29 cellular contexts compared by ENCODE assay signal in genomic region chr17:66898536-66898935, GRCh38.
"Had no signal": no experiment of that assay in that cellular context is flagged by ENCODE, and none has a peak within 500 bp of the region (broad histone marks: within the 10 kb centered on the region; RNA-seq: fewer than 3 reads in every experiment).

No MANE protein-coding gene starts in this region.

- H3K4me3 Mint-ChIP-seq: naive thymus-derived CD4-positive, alpha-beta T cell; natural killer cell treated with Interleukin-12 subunit alpha and Interleukin-12 subunit beta and Interleukin-15 and Interleukin-18, amount 100 ng/mL, for 72 hours; nephron progenitor cell; neural crest cell; stimulated activated naive B cell treated with anti-CD40 and anti-IgM and Interleukin-4, amounts not matched to agents 10 μg/mL and 1 μg/mL and 100 μg/mL, for 72 hours had no signal

- H3K27ac ChIP-seq: ovary, parathyroid adenoma, psoas muscle, skin epidermis, spleen, stomach, thoracic aorta, thyroid gland, tibial nerve, upper lobe of left lung, vagina had no signal

- H3K36me3 ChIP-seq: ovary, spleen, stomach, thoracic aorta, thyroid gland, tibial nerve, upper lobe of left lung, vagina had no signal

- H3K9me3 Mint-ChIP-seq: naive thymus-derived CD4-positive, alpha-beta T cell; natural killer cell treated with Interleukin-12 subunit alpha and Interleukin-12 subunit beta and Interleukin-15 and Interleukin-18, amount 100 ng/mL, for 72 hours; nephron progenitor cell; neural crest cell had no signal

- FAIRE-seq: urothelium cell line had no signal

- H3K4me1 Mint-ChIP-seq: naive thymus-derived CD4-positive, alpha-beta T cell; nephron progenitor cell had no signal

- H3K4me2 ChIP-seq: smooth muscle cell had no signal

- H3K36me3 Mint-ChIP-seq: naive thymus-derived CD4-positive, alpha-beta T cell; natural killer cell treated with Interleukin-12 subunit alpha and Interleukin-12 subunit beta and Interleukin-15 and Interleukin-18, amount 100 ng/mL, for 72 hours; stimulated activated naive B cell treated with anti-CD40 and anti-IgM and Interleukin-4, amounts not matched to agents 10 μg/mL and 1 μg/mL and 100 μg/mL, for 72 hours had no signal

- H3K9ac ChIP-seq: parathyroid adenoma had no signal

- H3K79me2 ChIP-seq: parathyroid adenoma had no signal

- ATAC-seq: naive thymus-derived CD4-positive, alpha-beta T cell; psoas muscle; right cardiac atrium; sciatic nerve; stimulated activated naive B cell treated with anti-CD40 and anti-IgM and Interleukin-4, amounts not matched to agents 10 μg/mL and 1 μg/mL and 100 μg/mL, for 72 hours had no signal

- H2AFZ ChIP-seq: parathyroid adenoma had no signal

- H3K4me1 ChIP-seq: parathyroid adenoma, psoas muscle, spleen, stomach, thyroid gland, upper lobe of left lung, vagina had no signal

- H3K27ac Mint-ChIP-seq: naive thymus-derived CD4-positive, alpha-beta T cell; natural killer cell treated with Interleukin-12 subunit alpha and Interleukin-12 subunit beta and Interleukin-15 and Interleukin-18, amount 100 ng/mL, for 72 hours; nephron progenitor cell; progenitor cell of endocrine pancreas; stimulated activated naive B cell treated with anti-CD40 and anti-IgM and Interleukin-4, amounts not matched to agents 10 μg/mL and 1 μg/mL and 100 μg/mL, for 72 hours had no signal

- DNase-seq: naive thymus-derived CD4-positive, alpha-beta T cell; nephron progenitor cell; occipital lobe; ovary; psoas muscle; right cardiac atrium; spleen; stimulated activated CD4-positive, alpha-beta T cell treated with anti-CD3 and anti-CD28 coated beads, Interleukin-12 subunit alpha, Interleukin-12 subunit beta, amount 100 ng/mL, for 4 hours; stimulated activated CD4-positive, alpha-beta T cell treated with anti-CD3 and anti-CD28 coated beads, Interleukin-1b, Interleukin-23, amount 100 ng/mL, for 48 hours; stimulated activated CD4-positive, alpha-beta T cell treated with anti-CD3 and anti-CD28 coated beads, Interleukin-4, amount 100 ng/mL, for 1 hour; stimulated activated CD4-positive, alpha-beta T cell treated with anti-CD3 and anti-CD28 coated beads, Interleukin-4, amount 100 ng/mL, for 4 hours; stimulated activated CD8-positive, alpha-beta memory T cell treated with anti-CD3 and anti-CD28 coated beads, Interleukin-4, amount 100 ng/mL, for 48 hours; stimulated activated naive B cell treated with anti-CD40 and anti-IgM and Interleukin-4, amounts not matched to agents 10 μg/mL and 1 μg/mL and 100 μg/mL, for 72 hours; stimulated activated naive CD4-positive, alpha-beta T cell treated with Interleukin-2 at 50 U/mL for 16 hours; stomach; thyroid gland; trophoblast cell had no signal

- H3K9me3 ChIP-seq: ovary, psoas muscle, spleen, stomach, thoracic aorta, thyroid gland, tibial nerve, upper lobe of left lung, vagina had no signal

- H3K27me3 ChIP-seq: ovary, thyroid gland, tibial nerve, upper lobe of left lung, vagina had no signal

- H3K4me3 ChIP-seq: ovary, psoas muscle, skin epidermis, smooth muscle cell, spleen, stomach, thoracic aorta, thyroid gland, tibial nerve, upper lobe of left lung, vagina had no signal
